26 cellular contexts compared by ENCODE assay signal in genomic region chr7:131618391-131618790, GRCh38.
DNase-seq lines count a peak whose midpoint lies in the region; ATAC-seq, FAIRE-seq and TF ChIP-seq lines count a peak whose summit lies in the region.
"Had no signal": no experiment of that assay in that cellular context is flagged by ENCODE, and none has a peak within 500 bp of the region (broad histone marks: within the 10 kb centered on the region; RNA-seq: fewer than 3 reads in every experiment).

No MANE protein-coding gene starts in this region.

- no peak for FAIRE-seq in RCC 7860 (lab: Jason Lieb, UNC)
- FAIRE-seq: GM12878, HTR-8/SVneo had no signal

- H3K9me3 Mint-ChIP-seq in Caco-2 (ENCODE audit: unreplicated experiment) (peaks cover under 1% of the 10 kb centered on the region), mesothelial cell of epicardium (no peaks in the 10 kb centered on the region)
- no peaks in the 10 kb centered on the region for H3K9me3 Mint-ChIP-seq in CD4-positive, alpha-beta memory T cell
- H3K9me3 Mint-ChIP-seq: HFFc6, IgD-negative memory B cell had no signal

- H3K4me3 Mint-ChIP-seq in Caco-2 (ENCODE audit: unreplicated experiment) (peak overlapping the region; percentile 19), mesothelial cell of epicardium (no peak overlapping the region)
- H3K4me3 Mint-ChIP-seq in CD4-positive, alpha-beta memory T cell, result no peak overlapping the region
- H3K4me3 Mint-ChIP-seq: HFFc6, IgD-negative memory B cell had no signal

- no peak for TF ChIP-seq CTCF in Caco-2 (IDR thresholded peaks at IDR 0.05; ENCODE audit: insufficient read depth in 1 of 2, low read depth in 1 of 2, low read length in 1 of 2, severe bottlenecking in 1 of 2, unreplicated experiment in 1 of 2)
- TF ChIP-seq CTCF in mesothelial cell of epicardium (IDR thresholded peaks at IDR 0.05; ENCODE audit: unreplicated experiment), result no peak

- no peaks in the 10 kb centered on the region for H3K9me3 ChIP-seq in Caco-2
- H3K9me3 ChIP-seq in CD4-positive, alpha-beta memory T cell (ENCODE audit: control insufficient read depth in 1 of 2, low read length in 2 of 2), result no peaks in the 10 kb centered on the region
- H3K9me3 ChIP-seq: BE2C, SJSA1 had no signal

- H3K36me3 Mint-ChIP-seq in Caco-2 (ENCODE audit: insufficient read depth, unreplicated experiment) (peaks cover 20% of the 10 kb centered on the region), mesothelial cell of epicardium (no peaks in the 10 kb centered on the region)
- no peaks in the 10 kb centered on the region for H3K36me3 Mint-ChIP-seq in CD4-positive, alpha-beta memory T cell
- H3K36me3 Mint-ChIP-seq: IgD-negative memory B cell had no signal

- POLR2A ChIA-PET in Caco-2 (lab: Charles Lee), result interaction anchor here (0.6 kb wide), 1 partner anchor 119 kb away, joined by 6 read pairs; no protein-coding TSS in a partner anchor
- POLR2A ChIA-PET in CD4-positive, alpha-beta memory T cell (lab: Charles Lee; ENCODE audit: partially characterized antibody), result no interaction called here

- no peak for ATAC-seq in GM21515 (IDR thresholded peaks at IDR 0.05; ENCODE audit: unreplicated experiment)
- ATAC-seq: GM12878, Panc1 had no signal

- no TSS peak for BruUV-seq in Caco-2 (replicated peaks; lab: Mats Ljungman, UMichigan)

- H3K36me3 ChIP-seq in Caco-2 (ENCODE audit: control insufficient read depth, insufficient read depth, low read length), result no peaks in the 10 kb centered on the region
- no peaks in the 10 kb centered on the region for H3K36me3 ChIP-seq in CD4-positive, alpha-beta memory T cell (ENCODE audit: insufficient read depth, low read length)
- H3K36me3 ChIP-seq: BE2C, SJSA1 had no signal

- intact Hi-C loops in Caco-2 (cut with micrococcal nuclease; ENCODE audit: unreplicated experiment), result no loop called here
- intact Hi-C loops in CD4-positive, alpha-beta memory T cell (cut with micrococcal nuclease), result no loop called here

- peaks cover 64% of the 10 kb centered on the region for H3K4me1 ChIP-seq in Caco-2
- no peaks in the 10 kb centered on the region for H3K4me1 ChIP-seq in CD4-positive, alpha-beta memory T cell (ENCODE audit: insufficient read depth, low read length)
- H3K4me1 ChIP-seq: BE2C had no signal

- H3K27me3 Mint-ChIP-seq in Caco-2 (ENCODE audit: insufficient read depth, unreplicated experiment), result no peaks in the 10 kb centered on the region
- H3K27me3 Mint-ChIP-seq in mesothelial cell of epicardium (ENCODE audit: low read depth), result no peaks in the 10 kb centered on the region
- peaks cover 2 to 4% of the 10 kb centered on the region in 2 donors for H3K27me3 Mint-ChIP-seq in CD4-positive, alpha-beta memory T cell
- H3K27me3 Mint-ChIP-seq: IgD-negative memory B cell had no signal

- H3K4me3 ChIP-seq in Caco-2 (ENCODE audit: low read depth, low read length), result no peak overlapping the region
- no peak overlapping the region for H3K4me3 ChIP-seq in CD4-positive, alpha-beta memory T cell (ENCODE audit: low read length in 2 of 2)
- H3K4me3 ChIP-seq: GM12878, SJSA1 had no signal

- no peaks in the 10 kb centered on the region for H3K27me3 ChIP-seq in Caco-2 (replicated peaks; ENCODE audit: control insufficient read depth, insufficient read depth, low read length)
- H3K27me3 ChIP-seq in CD4-positive, alpha-beta memory T cell (ENCODE audit: insufficient read depth, low read length), result no peaks in the 10 kb centered on the region
- H3K27me3 ChIP-seq: BE2C, SJSA1 had no signal

- no peak for DNase-seq in Caco-2
- peak; percentile 47 for DNase-seq in RCC 7860 (ENCODE audit: low spot score)
- DNase-seq in hepatic stellate cell (ENCODE audit: low spot score), result peak; percentile 55
- no peak for DNase-seq in mesothelial cell of epicardium (ENCODE audit: low spot score in 2 of 2, unreplicated experiment in 2 of 2)
- DNase-seq in CD4-positive, alpha-beta memory T cell, result no peak
- no peak for DNase-seq in DMS79 treated with DMSO at 0.1 percent for 48 hours (lab: John Stamatoyannopoulos, UW)
- DNase-seq: BE2C; DMS79; H7; HFFc6; Karpas-422; MV-4-11; NCI-H1105 treated with DMSO at 0.1 percent for 48 hours; NCI-H2081; NCI-H2171; NCI-H345; NCI-H524; NCI-H774; NK-92 treated with Interleukin-12 subunit alpha and Interleukin-12 subunit beta, amount 100 ng/mL, for 24 hours; T-helper 1 cell had no signal

- H3K27ac ChIP-seq in CD4-positive, alpha-beta memory T cell (ENCODE audit: low read depth, low read length), result no peak overlapping the region
- H3K27ac ChIP-seq: SJSA1 had no signal

- CTCF ChIA-PET in Caco-2 (lab: Charles Lee), result no interaction called here
- CTCF ChIA-PET in CD4-positive, alpha-beta memory T cell (lab: Charles Lee; ENCODE audit: partially characterized antibody), result interaction anchor here (0.7 to 1.2 kb wide), 3 partner anchors 9 to 25 kb away, joined by 3 to 4 read pairs (median 3); no protein-coding TSS in a partner anchor

- H3K27ac Mint-ChIP-seq in Caco-2 (ENCODE audit: unreplicated experiment) (peak overlapping the region; percentile 13), mesothelial cell of epicardium (peak overlapping the region; percentile 35)
- H3K27ac Mint-ChIP-seq in CD4-positive, alpha-beta memory T cell, result no peak overlapping the region
- H3K27ac Mint-ChIP-seq: HFFc6 had no signal

- H3K4me1 Mint-ChIP-seq in Caco-2 (ENCODE audit: low read depth, unreplicated experiment), result peaks cover 57% of the 10 kb centered on the region
- peaks cover 32% of the 10 kb centered on the region for H3K4me1 Mint-ChIP-seq in mesothelial cell of epicardium
- H3K4me1 Mint-ChIP-seq in CD4-positive, alpha-beta memory T cell, result peaks cover 0 to 2% (median 0%) of the 10 kb centered on the region in 4 donors

Comparison
In these comparisons a context has a peak if more than half of its experiments do, and no peak if none do; other contexts are left out.
1. DNase-seq: peak in RCC 7860 (single experiment) and hepatic stellate cell (single experiment); none in Caco-2 (0 of 2), mesothelial cell of epicardium (0 of 2), CD4-positive, alpha-beta memory T cell (0 of 5) and DMS79 treated with DMSO at 0.1 percent for 48 hours (single experiment).
2. H3K27ac Mint-ChIP-seq: peak in Caco-2 (single experiment) and mesothelial cell of epicardium (single experiment); none in CD4-positive, alpha-beta memory T cell (0 of 7).